Comparison of ENCODE assay signal across 14 cellular contexts in the genomic region with DNA sequence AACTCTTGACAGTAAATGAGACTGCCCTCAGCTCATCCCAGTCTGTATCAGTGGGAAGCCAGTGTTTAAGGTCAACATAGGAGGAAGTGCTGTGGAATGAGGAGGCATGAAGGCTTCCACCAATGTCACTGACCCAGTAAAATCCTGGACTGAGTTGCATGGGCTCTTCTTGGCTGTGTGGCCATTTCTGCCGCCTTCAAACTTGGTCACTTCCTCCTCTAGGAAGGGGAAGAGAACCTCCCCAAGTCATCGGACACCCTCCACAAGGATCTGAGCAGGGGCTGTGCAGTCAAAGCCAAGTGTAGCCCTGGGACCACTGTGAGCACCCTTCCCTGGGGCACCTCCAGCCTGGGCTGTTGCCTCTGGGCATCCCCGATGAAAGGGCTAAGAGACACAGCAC. TPM values are rescaled to one million over a fixed set of nuclear protein-coding genes. Genes with fewer than 3 reads are reported as not detected.
DNase-seq lines count a peak whose midpoint lies in the region; ATAC-seq and TF ChIP-seq lines count a peak whose summit lies in the region.
"Had no signal": no experiment of that assay in that cellular context is flagged by ENCODE, and none has a peak within 500 bp of the region (broad histone marks: within the 10 kb centered on the region; RNA-seq: fewer than 3 reads in every experiment).

No MANE protein-coding gene starts in this region.

- CTCF ChIA-PET in activated CD4-positive, alpha-beta memory T cell treated with anti-CD3 and anti-CD28 coated beads, Interleukin-2, amount 10 ng/mL, durations not matched to agents 7 days and 5 days (lab: Charles Lee) = interaction anchor here (0.7 kb wide), 1 partner anchor 14 kb away, joined by 3 read pairs; no protein-coding TSS in a partner anchor

- peak; percentile 8 for ATAC-seq in left colon
- no peak for ATAC-seq in GM19324 (IDR thresholded peaks at IDR 0.05; ENCODE audit: low FRiP score, unreplicated experiment)
- ATAC-seq: WTC11 had no signal

- in situ Hi-C loops in transverse colon (cut with MboI; ENCODE audit: low pct_ligation_motif_present in 1 of 4, low pct_unique_long_range_greater_than_20kb in 1 of 4, low sequenced_read_pairs in 3 of 4) = no loop called here

- POLR2A ChIA-PET in activated CD4-positive, alpha-beta memory T cell treated with anti-CD3 and anti-CD28 coated beads, Interleukin-2, amount 10 ng/mL, durations not matched to agents 7 days and 5 days (lab: Charles Lee) = interaction anchor here (5.1 kb wide), 1 partner anchor 11 kb away, joined by 89 read pairs; the partner anchor contains the start of gene GPR68

- no peaks in the 10 kb centered on the region for H3K9me3 Mint-ChIP-seq in activated naive CD4-positive, alpha-beta T cell treated with anti-CD3 and anti-CD28 coated beads, Interleukin-2, amount 50 U/mL, for 24 hours
- peaks cover 2% of the 10 kb centered on the region for H3K9me3 Mint-ChIP-seq in activated CD4-positive, alpha-beta memory T cell treated with anti-CD3 and anti-CD28 coated beads, Interleukin-2, amount 10 ng/mL, durations not matched to agents 7 days and 5 days

- H3K36me3 ChIP-seq in transverse colon (no peaks in the 10 kb centered on the region), WERI-Rb-1 (no peaks in the 10 kb centered on the region)
- H3K36me3 ChIP-seq: right atrium auricular region had no signal

- 86% methylated on average over 3 of the region's 3 CpGs; no CpG with 5 or more reads in 1 of the 2 donors for WGBS in transverse colon (ENCODE audit: low coverage in 1 of 2), 2 donors

- H3K9me3 ChIP-seq in transverse colon = no peaks in the 10 kb centered on the region
- H3K9me3 ChIP-seq in WERI-Rb-1 (ENCODE audit: severe bottlenecking) = peaks cover 6% of the 10 kb centered on the region
- H3K9me3 ChIP-seq: right atrium auricular region had no signal

- H3K4me3 Mint-ChIP-seq in activated naive CD4-positive, alpha-beta T cell treated with anti-CD3 and anti-CD28 coated beads, Interleukin-2, amount 50 U/mL, for 24 hours = no peak overlapping the region
- no peak overlapping the region for H3K4me3 Mint-ChIP-seq in activated CD4-positive, alpha-beta memory T cell treated with anti-CD3 and anti-CD28 coated beads, Interleukin-2, amount 10 ng/mL, durations not matched to agents 7 days and 5 days
- H3K4me3 Mint-ChIP-seq: HFFc6, WTC11 had no signal

- peak overlapping the region; percentile 12 for H3K27ac Mint-ChIP-seq in activated naive CD4-positive, alpha-beta T cell treated with anti-CD3 and anti-CD28 coated beads, Interleukin-2, amount 50 U/mL, for 24 hours
- H3K27ac Mint-ChIP-seq in activated CD4-positive, alpha-beta memory T cell treated with anti-CD3 and anti-CD28 coated beads, Interleukin-2, amount 10 ng/mL, durations not matched to agents 7 days and 5 days = peak overlapping the region; percentile 100
- H3K27ac Mint-ChIP-seq: HFFc6, WTC11 had no signal

- peaks cover 10% of the 10 kb centered on the region for H3K36me3 Mint-ChIP-seq in activated naive CD4-positive, alpha-beta T cell treated with anti-CD3 and anti-CD28 coated beads, Interleukin-2, amount 50 U/mL, for 24 hours
- peaks cover 70% of the 10 kb centered on the region for H3K36me3 Mint-ChIP-seq in activated CD4-positive, alpha-beta memory T cell treated with anti-CD3 and anti-CD28 coated beads, Interleukin-2, amount 10 ng/mL, durations not matched to agents 7 days and 5 days (ENCODE audit: low read depth)

- H3K4me3 ChIP-seq in transverse colon (no peak overlapping the region), WERI-Rb-1 (ENCODE audit: low read depth, low read length) (no peak overlapping the region)
- H3K4me3 ChIP-seq: right atrium auricular region had no signal

- no peak for TF ChIP-seq EP300 in transverse colon (IDR thresholded peaks at IDR 0.05; ENCODE audit: low read depth)

- TF ChIP-seq CTCF in transverse colon (IDR thresholded peaks at IDR 0.05) (no peak), WERI-Rb-1 (IDR thresholded peaks at IDR 0.05; ENCODE audit: low read depth, low read length) (no peak)

- peak overlapping the region; percentile 30 to 64 (median 52) for H3K27ac ChIP-seq in transverse colon
- no peak overlapping the region for H3K27ac ChIP-seq in WERI-Rb-1
- H3K27ac ChIP-seq: right atrium auricular region had no signal

- intact Hi-C loops in left colon (cut with DNase I, micrococcal nuclease) (no loop called here), transverse colon (cut with DNase I; ENCODE audit: low total_unique reads) (no loop called here)

- peaks cover 0 to 12% (median 6%) of the 10 kb centered on the region in 4 donors for H3K4me1 ChIP-seq in transverse colon
- H3K4me1 ChIP-seq: right atrium auricular region had no signal

- H3K4me1 Mint-ChIP-seq in activated naive CD4-positive, alpha-beta T cell treated with anti-CD3 and anti-CD28 coated beads, Interleukin-2, amount 50 U/mL, for 24 hours = peaks cover 75% of the 10 kb centered on the region
- H3K4me1 Mint-ChIP-seq in activated CD4-positive, alpha-beta memory T cell treated with anti-CD3 and anti-CD28 coated beads, Interleukin-2, amount 10 ng/mL, durations not matched to agents 7 days and 5 days = peaks cover 79% of the 10 kb centered on the region

- H3K27me3 ChIP-seq in transverse colon = no peaks in the 10 kb centered on the region
- no peaks in the 10 kb centered on the region for H3K27me3 ChIP-seq in WERI-Rb-1 (ENCODE audit: insufficient read depth, low read depth, severe bottlenecking)
- H3K27me3 ChIP-seq: right atrium auricular region had no signal

- no peak for TF ChIP-seq POLR2A in transverse colon (IDR thresholded peaks at IDR 0.05)

- H3K27me3 Mint-ChIP-seq in activated naive CD4-positive, alpha-beta T cell treated with anti-CD3 and anti-CD28 coated beads, Interleukin-2, amount 50 U/mL, for 24 hours = no peaks in the 10 kb centered on the region
- no peaks in the 10 kb centered on the region for H3K27me3 Mint-ChIP-seq in activated CD4-positive, alpha-beta memory T cell treated with anti-CD3 and anti-CD28 coated beads, Interleukin-2, amount 10 ng/mL, durations not matched to agents 7 days and 5 days

- DNase-seq in activated naive CD4-positive, alpha-beta T cell (lab: John Stamatoyannopoulos, UW) = no peak
- DNase-seq in activated CD4-positive, alpha-beta memory T cell treated with anti-CD3 and anti-CD28 coated beads, Interleukin-2, amount 10 ng/mL, durations not matched to agents 7 days and 5 days = no peak
- DNase-seq in left colon = no peak
- DNase-seq in transverse colon = no peak
- no peak for DNase-seq in DMS53 (lab: John Stamatoyannopoulos, UW)
- no peak for DNase-seq in WERI-Rb-1
- DNase-seq: effector CD4-positive, alpha-beta T cell; head of caudate nucleus; HFFc6; NCI-H1694 treated with DMSO at 0.1 percent for 48 hours had no signal

RNA-seq across cellular contexts. Expression of gene GPR68, which starts 11.9 kb away (rescaled TPM):
- total RNA-seq in activated CD4-positive, alpha-beta memory T cell treated with anti-CD3 and anti-CD28 coated beads, Interleukin-2, amount 10 ng/mL, durations not matched to agents 7 days and 5 days = 10 to 100 TPM; 36.9 to 39.8 TPM
- under 1 TPM; 0.58 to 0.87 TPM for total RNA-seq in left colon
- total RNA-seq in transverse colon = under 1 TPM in 3 of 4 donors, not detected in 1; 0.48 to 0.80 (median 0.55) TPM

Comparison
In these comparisons a context has a peak if more than half of its experiments do, and no peak if none do; other contexts are left out.
1. RNA of gene GPR68, which starts 11.9 kb away (total RNA-seq): 36.9 to 39.8 TPM in activated CD4-positive, alpha-beta memory T cell treated with anti-CD3 and anti-CD28 coated beads, Interleukin-2, amount 10 ng/mL, durations not matched to agents 7 days and 5 days; 0.58 to 0.87 TPM in left colon and 0.48 to 0.80 TPM in transverse colon; every median in the first group is over 10 times any median in the second.